ENCODE assay signal across 14 cellular contexts in the genomic region with DNA sequence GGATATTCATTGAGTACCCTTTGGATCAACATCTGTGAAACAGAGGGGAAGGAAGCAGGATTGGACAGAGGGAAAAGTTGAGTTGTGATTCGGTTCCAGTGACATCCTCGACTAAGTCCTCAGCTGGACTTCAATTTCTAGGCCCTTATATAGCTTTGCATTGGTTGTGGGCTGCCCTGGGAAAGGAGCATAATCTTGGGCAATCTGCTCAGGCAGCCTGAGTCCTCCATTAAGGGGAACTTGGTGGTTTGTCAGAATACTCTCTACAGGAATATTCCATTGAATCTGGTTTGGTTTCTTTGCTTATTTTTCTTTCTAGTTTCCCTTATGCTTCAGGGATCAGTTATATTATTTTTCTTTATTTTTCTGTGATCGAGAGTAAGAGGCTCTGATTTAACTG.
"Had no signal": no experiment of that assay in that cellular context is flagged by ENCODE, and none has a peak within 500 bp of the region (broad histone marks: within the 10 kb centered on the region; RNA-seq: fewer than 3 reads in every experiment).

No MANE protein-coding gene starts in this region.

- H3K9me3 Mint-ChIP-seq: activated CD4-positive, alpha-beta memory T cell treated with anti-CD3 and anti-CD28 coated beads, Interleukin-2, amount 10 ng/mL, durations not matched to agents 7 days and 5 days; activated T-cell treated with anti-CD3 and anti-CD28 coated beads, Interleukin-2, amount 50 U/mL, for 72 hours; natural killer cell; stimulated activated naive CD8-positive, alpha-beta T cell treated with anti-CD3 and anti-CD28 coated beads, Interleukin-15, amount 100 ng/mL, for 72 hours had no signal

- H3K27me3 Mint-ChIP-seq: activated CD4-positive, alpha-beta memory T cell treated with anti-CD3 and anti-CD28 coated beads, Interleukin-2, amount 10 ng/mL, durations not matched to agents 7 days and 5 days; activated CD4-positive, alpha-beta T cell treated with anti-CD3 and anti-CD28 coated beads for 36 hours; stimulated activated naive CD8-positive, alpha-beta T cell treated with anti-CD3 and anti-CD28 coated beads, Interleukin-15, amount 100 ng/mL, for 72 hours had no signal

- DNase-seq: activated CD4-positive, alpha-beta memory T cell treated with anti-CD3 and anti-CD28 coated beads, Interleukin-2, amount 10 ng/mL, durations not matched to agents 7 days and 5 days; activated CD4-positive, alpha-beta T cell treated with anti-CD3 and anti-CD28 coated beads for 36 hours; activated CD8-positive, alpha-beta memory T cell treated with anti-CD3 and anti-CD28 coated beads, Interleukin-2, amount 50 U/mL, for 4 hours; activated gamma-delta T cell treated with Interleukin-2 at 50 U/mL for 16 hours; activated T-cell treated with anti-CD3 and anti-CD28 coated beads, Interleukin-2, amount 50 U/mL, for 72 hours; aorta; esophagus squamous epithelium; foreskin fibroblast; mammary epithelial cell; mucosa of descending colon; natural killer cell; stimulated activated CD4-positive, alpha-beta T cell treated with anti-CD3 and anti-CD28 coated beads, Interleukin-15, amount 100 ng/mL, for 24 hours; stimulated activated CD4-positive, alpha-beta T cell treated with anti-CD3 and anti-CD28 coated beads, Interleukin-4, amount 100 ng/mL, for 24 hours; stimulated activated naive CD8-positive, alpha-beta T cell treated with anti-CD3 and anti-CD28 coated beads, Interleukin-15, amount 100 ng/mL, for 72 hours had no signal

- H3K27ac Mint-ChIP-seq: activated CD4-positive, alpha-beta memory T cell treated with anti-CD3 and anti-CD28 coated beads, Interleukin-2, amount 10 ng/mL, durations not matched to agents 7 days and 5 days; activated CD4-positive, alpha-beta T cell treated with anti-CD3 and anti-CD28 coated beads for 36 hours; activated T-cell treated with anti-CD3 and anti-CD28 coated beads, Interleukin-2, amount 50 U/mL, for 72 hours; natural killer cell had no signal

- H3K4me3 Mint-ChIP-seq: activated CD4-positive, alpha-beta memory T cell treated with anti-CD3 and anti-CD28 coated beads, Interleukin-2, amount 10 ng/mL, durations not matched to agents 7 days and 5 days; activated CD4-positive, alpha-beta T cell treated with anti-CD3 and anti-CD28 coated beads for 36 hours; activated T-cell treated with anti-CD3 and anti-CD28 coated beads, Interleukin-2, amount 50 U/mL, for 72 hours; natural killer cell; stimulated activated naive CD8-positive, alpha-beta T cell treated with anti-CD3 and anti-CD28 coated beads, Interleukin-15, amount 100 ng/mL, for 72 hours had no signal

- H3K36me3 Mint-ChIP-seq: natural killer cell had no signal
